ENCODE assay signal across 8 cellular contexts in genomic region chr19:39832341-39833083, GRCh38. TPM values are rescaled to one million over a fixed set of nuclear protein-coding genes. Genes with fewer than 3 reads are reported as not detected.
DNase-seq lines count a peak whose midpoint lies in the region; ATAC-seq and TF ChIP-seq lines count a peak whose summit lies in the region.

No MANE protein-coding gene starts in this region.

- peaks cover 11% of the 10 kb centered on the region for H3K4me1 ChIP-seq in ectodermal cell (ENCODE audit: control insufficient read depth, insufficient read depth, low read length)

- WGBS in ectodermal cell, 2 experiments = 91 to 93% methylated on average over 5 of the region's 5 CpGs

- intact Hi-C loops in natural killer cell (cut with micrococcal nuclease) = loop anchor here (1.0 kb wide), 1 partner anchor 8 kb away; no protein-coding TSS in a partner anchor

- H3K4me3 ChIP-seq in AG10803 (ENCODE audit: low read length) (peak overlapping the region; percentile 92), NB4 (ENCODE audit: low read depth, low read length) (no peak overlapping the region), ectodermal cell (ENCODE audit: insufficient read depth, low read depth, low read length) (peak overlapping the region; percentile 91)

- no peaks in the 10 kb centered on the region for H3K36me3 Mint-ChIP-seq in natural killer cell

- peak overlapping the region; percentile 87 to 92 for H3K27ac Mint-ChIP-seq in natural killer cell

- H3K9me3 ChIP-seq in ectodermal cell (ENCODE audit: control insufficient read depth, low read length) = no peaks in the 10 kb centered on the region

- TF ChIP-seq POLR2A in NB4 (IDR thresholded peaks at IDR 0.05; ENCODE audit: extremely low read depth, insufficient read length) = no peak

- no peaks in the 10 kb centered on the region for H3K9me3 Mint-ChIP-seq in natural killer cell

- DNase-seq in AG10803 (ENCODE audit: low read depth) (peak; percentile 18), NB4 (ENCODE audit: low read depth) (peak; percentile 27), natural killer cell (no peak), medulla oblongata (ENCODE audit: extremely low spot score) (no peak), midbrain (lab: John Stamatoyannopoulos, UW) (no peak), HCEC 1CT (no peak)
- DNase-seq in activated CD8-positive, alpha-beta memory T cell treated with anti-CD3 and anti-CD28 coated beads, Interleukin-2, amount 50 U/mL, for 4 hours = no peak

- H3K27me3 ChIP-seq in ectodermal cell (ENCODE audit: control insufficient read depth, insufficient read depth, low read length, poor library complexity, severe bottlenecking) = no peaks in the 10 kb centered on the region

- H3K4me1 Mint-ChIP-seq in natural killer cell = peaks cover 43 to 57% of the 10 kb centered on the region in 2 donors

- no peaks in the 10 kb centered on the region for H3K27me3 Mint-ChIP-seq in natural killer cell (ENCODE audit: low read depth in 2 of 2)

- TF ChIP-seq CTCF in AG10803 (conservative IDR thresholded peaks at IDR 0.05; ENCODE audit: low read length) (no peak), NB4 (IDR thresholded peaks at IDR 0.05; ENCODE audit: low read depth, low read length) (no peak), natural killer cell (IDR thresholded peaks at IDR 0.05) (no peak)

- peaks cover 68% of the 10 kb centered on the region for H3K36me3 ChIP-seq in ectodermal cell (ENCODE audit: control insufficient read depth, insufficient read depth, low read length)

- H3K27ac ChIP-seq in ectodermal cell (ENCODE audit: insufficient read depth, low read depth, low read length, poor library complexity, severe bottlenecking) = no peak overlapping the region

- no peak for ATAC-seq in natural killer cell

- peak overlapping the region; percentile 87 for H3K4me3 Mint-ChIP-seq in natural killer cell

RNA-seq across cellular contexts. Expression of gene DYRK1B, which starts 1.4 kb away (rescaled TPM):
- polyA plus RNA-seq in ectodermal cell (2013, experiment 1 of 4) = 56.9 TPM
- 69.8 TPM for polyA plus RNA-seq in ectodermal cell (2013, experiment 2 of 4)
- polyA plus RNA-seq in ectodermal cell (2013, experiment 3 of 4) = 51.2 TPM
- 57.2 TPM for polyA plus RNA-seq in ectodermal cell (2013, experiment 4 of 4)
- 10 to 100 TPM; 27.5 to 54.2 (median 43.8) TPM for total RNA-seq in natural killer cell

RNA-seq across cellular contexts. Expression of gene FBL, which starts 13.7 kb away (rescaled TPM):
- 446 TPM for polyA plus RNA-seq in ectodermal cell (2013, experiment 1 of 4)
- 415 TPM for polyA plus RNA-seq in ectodermal cell (2013, experiment 2 of 4)
- 359 TPM for polyA plus RNA-seq in ectodermal cell (2013, experiment 3 of 4)
- 352 TPM for polyA plus RNA-seq in ectodermal cell (2013, experiment 4 of 4)
- total RNA-seq in natural killer cell = 100 to 1,000 TPM; 181 to 213 (median 201) TPM

RNA-seq across cellular contexts. Expression of gene LEUTX, which starts 53.9 kb away (rescaled TPM):
- polyA plus RNA-seq in ectodermal cell (2013, experiment 1 of 4) = not detected
- polyA plus RNA-seq in ectodermal cell (2013, experiment 2 of 4) = not detected
- not detected for polyA plus RNA-seq in ectodermal cell (2013, experiment 3 of 4)
- polyA plus RNA-seq in ectodermal cell (2013, experiment 4 of 4) = not detected
- total RNA-seq in natural killer cell = not detected

Comparison
In these comparisons a context has a peak if more than half of its experiments do, and no peak if none do; other contexts are left out.
1. DNase-seq: peak in AG10803 (single experiment) and NB4 (single experiment); none in natural killer cell (single experiment), medulla oblongata (single experiment), midbrain (single experiment), HCEC 1CT (single experiment) and activated CD8-positive, alpha-beta memory T cell treated with anti-CD3 and anti-CD28 coated beads, Interleukin-2, amount 50 U/mL, for 4 hours (single experiment).